In the genomic region with DNA sequence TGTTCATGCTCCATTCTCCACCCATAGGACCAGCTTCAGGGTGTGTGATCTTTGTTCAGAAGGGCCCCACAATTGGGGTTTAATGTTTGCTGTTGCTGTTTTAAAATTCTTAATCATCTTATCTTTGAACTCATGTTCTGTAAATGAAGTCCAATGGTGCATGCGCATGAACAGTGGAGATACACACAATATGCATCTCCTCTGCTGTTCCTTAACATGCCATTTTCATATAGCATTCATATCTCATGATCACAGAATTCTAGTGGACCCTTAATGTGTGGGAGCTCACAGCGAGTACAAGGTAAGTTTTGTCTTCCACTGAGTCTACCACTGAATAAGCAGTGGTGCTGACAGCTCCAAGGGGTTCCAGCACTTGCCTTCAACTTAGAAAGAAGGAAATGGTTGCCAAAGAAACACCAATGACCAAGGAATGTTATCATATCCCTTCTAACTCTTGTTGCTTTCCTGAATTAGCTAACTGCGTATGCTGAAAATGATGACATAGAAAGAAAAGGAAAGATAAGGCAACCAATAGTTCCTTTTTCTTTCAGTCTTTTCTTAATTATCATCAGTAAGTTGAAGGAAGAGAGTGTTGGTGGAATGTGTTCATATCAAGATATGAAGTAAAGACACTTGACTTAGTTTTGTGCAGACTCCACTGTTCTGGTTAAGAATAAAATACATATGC, we compare ENCODE assay signal across 21 cellular contexts.
"Had no signal": no experiment of that assay in that cellular context is flagged by ENCODE, and none has a peak within 500 bp of the region (broad histone marks: within the 10 kb centered on the region; RNA-seq: fewer than 3 reads in every experiment).

No MANE protein-coding gene starts in this region.

- H3K4me1 Mint-ChIP-seq: activated CD4-positive, alpha-beta T cell treated with anti-CD3 and anti-CD28 coated beads, Interleukin-2, amount 10 ng/mL, durations not matched to agents 7 days and 5 days; brain had no signal

- H3K4me3 ChIP-seq: colonic mucosa, left lung, psoas muscle, tibial artery had no signal

- H3K27ac Mint-ChIP-seq: activated CD4-positive, alpha-beta T cell treated with anti-CD3 and anti-CD28 coated beads, Interleukin-2, amount 10 ng/mL, durations not matched to agents 7 days and 5 days; activated naive CD4-positive, alpha-beta T cell treated with anti-CD3 and anti-CD28 coated beads for 36 hours; brain; endodermal cell had no signal

- H3K4me3 Mint-ChIP-seq: activated CD4-positive, alpha-beta T cell treated with anti-CD3 and anti-CD28 coated beads, Interleukin-2, amount 10 ng/mL, durations not matched to agents 7 days and 5 days; activated naive CD4-positive, alpha-beta T cell treated with anti-CD3 and anti-CD28 coated beads for 36 hours; activated T-cell treated with anti-CD3 and anti-CD28 coated beads, Interleukin-2, amount 50 U/mL, for 4 hours; brain; endodermal cell had no signal

- H3K4me1 ChIP-seq: colonic mucosa, psoas muscle, tibial artery had no signal

- H3K27ac ChIP-seq: colonic mucosa, psoas muscle, tibial artery had no signal

- FAIRE-seq: frontal cortex, kidney, TTC549 had no signal

- H3K27me3 ChIP-seq: colonic mucosa, left lung, tibial artery had no signal

- H3K9me3 ChIP-seq: colonic mucosa, tibial artery had no signal

- H3K36me3 Mint-ChIP-seq: brain had no signal

- H3K36me3 ChIP-seq: colonic mucosa, left lung, tibial artery had no signal

- ATAC-seq: activated T-cell treated with anti-CD3 and anti-CD28 coated beads, Interleukin-2, amount 50 U/mL, for 4 hours; left lung; psoas muscle; right cardiac atrium had no signal

- DNase-seq: activated CD4-positive, alpha-beta T cell treated with anti-CD3 and anti-CD28 coated beads, Interleukin-2, amount 10 ng/mL, durations not matched to agents 7 days and 5 days; activated CD8-positive, alpha-beta memory T cell treated with anti-CD3 and anti-CD28 coated beads, Interleukin-2, amount 50 U/mL, for 4 hours; activated naive CD4-positive, alpha-beta T cell treated with anti-CD3 and anti-CD28 coated beads for 36 hours; activated T-cell treated with anti-CD3 and anti-CD28 coated beads, Interleukin-2, amount 50 U/mL, for 4 hours; anterior cingulate cortex; central memory CD4-positive, alpha-beta T cell; colonic mucosa; endodermal cell; head of caudate nucleus; kidney; left lung; mammary epithelial cell; midbrain; psoas muscle; right cardiac atrium; stimulated activated CD4-positive, alpha-beta T cell treated with anti-CD3 and anti-CD28 coated beads, Interleukin-2, amount 100 ng/mL, for 24 hours; stimulated activated naive CD4-positive, alpha-beta T cell treated with Interleukin-2 at 50 U/mL for 16 hours; tibial artery had no signal
